Comparison of ENCODE assay signal across 11 cellular contexts in the genomic region with DNA sequence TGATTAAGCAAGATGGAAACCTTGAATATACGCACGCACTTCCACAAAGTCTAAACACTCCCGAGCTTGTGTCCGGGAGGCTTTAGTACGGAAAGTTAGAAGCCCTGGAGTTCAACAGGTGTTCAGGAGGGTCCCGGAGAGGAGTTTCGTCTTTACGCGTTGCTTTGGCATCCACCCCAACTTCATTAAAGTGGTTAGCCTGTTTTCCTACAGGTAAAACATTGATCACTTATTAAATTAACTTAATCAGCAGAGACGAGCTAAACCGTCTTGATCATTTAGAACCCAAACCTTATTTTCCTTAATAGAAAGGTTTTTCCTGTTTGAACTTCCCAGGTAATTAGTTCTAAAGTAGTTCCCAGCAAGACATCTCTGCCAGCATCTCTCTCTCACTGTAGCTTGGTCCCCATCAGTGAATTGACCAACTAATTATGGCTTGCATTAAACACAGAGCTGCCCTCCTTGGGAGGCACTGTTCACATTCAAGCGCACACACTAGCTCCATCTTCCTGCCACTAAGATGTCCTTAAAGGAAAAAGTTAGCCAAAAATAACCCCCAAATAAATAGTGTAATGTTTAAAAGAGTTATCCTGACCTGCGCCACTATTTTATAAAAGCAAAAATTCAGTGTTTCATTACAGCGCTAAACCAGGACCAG. TPM values are rescaled to one million over a fixed set of nuclear protein-coding genes. Genes with fewer than 3 reads are reported as not detected.
DNase-seq lines count a peak whose midpoint lies in the region; ATAC-seq and TF ChIP-seq lines count a peak whose summit lies in the region.
"Had no signal": no experiment of that assay in that cellular context is flagged by ENCODE, and none has a peak within 500 bp of the region (broad histone marks: within the 10 kb centered on the region; RNA-seq: fewer than 3 reads in every experiment).

No MANE protein-coding gene starts in this region.

- H3K9me3 ChIP-seq in left ventricle myocardium inferior (replicated peaks) (no peaks in the 10 kb centered on the region), lower lobe of right lung (no peaks in the 10 kb centered on the region), aorta (ENCODE audit: control insufficient read depth, low read length) (no peaks in the 10 kb centered on the region), thyroid gland (no peaks in the 10 kb centered on the region), MG63 (no peaks in the 10 kb centered on the region)

- WGBS in aorta, 2 donors, result 8 to 16% methylated on average over 14 of the region's 14 CpGs
- 83 to 86% methylated on average over 14 of the region's 14 CpGs for WGBS in thyroid gland, 2 donors

- TF ChIP-seq POLR2A in thyroid gland (IDR thresholded peaks at IDR 0.05), result no peak

- H3K4me3 ChIP-seq in left ventricle myocardium inferior (peak overlapping the region; percentile 91), lower lobe of right lung (peak overlapping the region; percentile 67), aorta (ENCODE audit: low read length in 2 of 2) (peak overlapping the region; percentile 86 to 91), thyroid gland (replicated peaks in 1 of 3) (peak overlapping the region in 1 of 3 donors; percentile 70), MG63 (no peak overlapping the region)

- no peak for TF ChIP-seq CTCF in left ventricle myocardium inferior (IDR thresholded peaks at IDR 0.05; ENCODE audit: borderline replicate concordance)
- TF ChIP-seq CTCF in lower lobe of right lung (IDR thresholded peaks at IDR 0.05), result no peak
- no peak for TF ChIP-seq CTCF in thyroid gland (IDR thresholded peaks at IDR 0.05)

- peaks cover 87% of the 10 kb centered on the region for H3K4me1 ChIP-seq in left ventricle myocardium inferior
- H3K4me1 ChIP-seq in lower lobe of right lung, result peaks cover 18% of the 10 kb centered on the region
- no peaks in the 10 kb centered on the region for H3K4me1 ChIP-seq in aorta (ENCODE audit: control insufficient read depth in 1 of 2, insufficient read depth in 2 of 2, low read length in 2 of 2)
- peaks cover 8 to 14% of the 10 kb centered on the region in 2 donors for H3K4me1 ChIP-seq in thyroid gland

- H3K27ac ChIP-seq in left ventricle myocardium inferior (replicated peaks) (peak overlapping the region; percentile 94), lower lobe of right lung (no peak overlapping the region), aorta (ENCODE audit: low read depth in 1 of 2, low read length in 2 of 2) (peak overlapping the region in 1 of 2 donors; percentile 31), thyroid gland (no peak overlapping the region)

- intact Hi-C loops in left ventricle myocardium inferior (cut with micrococcal nuclease) (no loop called here), Right ventricle myocardium inferior (cut with DNase I) (loop anchor here (5.0 kb wide), 3 partner anchors 86 to 331 kb away; partner anchors contain the start of gene TBC1D8), lower lobe of right lung (cut with DNase I) (no loop called here), aorta (cut with DNase I) (loop anchor here in 1 of 2 donors (5.0 to 10.0 kb wide), 4 partner anchors 56 to 217 kb away; no protein-coding TSS in a partner anchor), thyroid gland (cut with DNase I) (loop anchor here (10.0 kb wide), 1 partner anchor 73 kb away; no protein-coding TSS in a partner anchor)

- H3K36me3 ChIP-seq in left ventricle myocardium inferior, result no peaks in the 10 kb centered on the region
- H3K36me3 ChIP-seq in lower lobe of right lung, result no peaks in the 10 kb centered on the region
- H3K36me3 ChIP-seq in aorta (ENCODE audit: control insufficient read depth in 1 of 2, insufficient read depth in 2 of 2, low read length in 1 of 2), result no peaks in the 10 kb centered on the region
- H3K36me3 ChIP-seq in thyroid gland, result no peaks in the 10 kb centered on the region
- H3K36me3 ChIP-seq in MG63, result no peaks in the 10 kb centered on the region

- ATAC-seq in Right ventricle myocardium inferior, result no peak
- ATAC-seq in lower lobe of right lung, result no peak
- no peak for ATAC-seq in aorta (ENCODE audit: low FRiP score)
- no peak for ATAC-seq in HG03097 (IDR thresholded peaks at IDR 0.05; ENCODE audit: low FRiP score, unreplicated experiment)
- ATAC-seq: left colon had no signal

- DNase-seq in left ventricle myocardium inferior, result no peak
- no peak for DNase-seq in Right ventricle myocardium inferior (ENCODE audit: missing footprints)
- peak; percentile 18 for DNase-seq in cerebellum (ENCODE audit: low spot score)
- no peak for DNase-seq in lower lobe of right lung
- DNase-seq in aorta, result no peak
- DNase-seq in thyroid gland, result no peak
- no peak for DNase-seq in MG63
- DNase-seq: activated CD4-positive, alpha-beta T cell treated with anti-CD3 and anti-CD28 coated beads, Interleukin-2, amount 50 U/mL, for 1 hour; MV-4-11 had no signal

- H3K27me3 ChIP-seq in left ventricle myocardium inferior (ENCODE audit: low read depth) (no peaks in the 10 kb centered on the region), lower lobe of right lung (ENCODE audit: low read depth) (peaks cover 13% of the 10 kb centered on the region), aorta (ENCODE audit: control insufficient read depth in 1 of 2, insufficient read depth in 2 of 2, low read length in 1 of 2) (no peaks in the 10 kb centered on the region), thyroid gland (no peaks in the 10 kb centered on the region), MG63 (peaks cover 4% of the 10 kb centered on the region; the same call in 1 of the 2 replicates)

RNA-seq across cellular contexts. Expression of gene NPAS2, which starts 1.4 kb away (rescaled TPM):
- total RNA-seq in left ventricle myocardium inferior (51.0 TPM), Right ventricle myocardium inferior (38.0 TPM), cerebellum (1.3 TPM), lower lobe of right lung (10.1 TPM), aorta (10 to 100 TPM; 35.9 to 42.0 TPM), thyroid gland (10 to 100 TPM; 12.7 to 22.8 (median 16.1) TPM)
- 10 to 100 TPM in 1 of 2 donors, 1 to 10 TPM in 1; 7.8 to 12.6 TPM for polyA plus RNA-seq in aorta
- 0.07 and 0.16 TPM in 2 replicates for total RNA-seq in MG63 (2014; rRNA removed; shearing (Covaris generic); ENCODE audit: low replicate concordance)

Comparison
In these comparisons a context has a peak if more than half of its experiments do, and no peak if none do; other contexts are left out.
1. intact Hi-C loops: an anchor here in Right ventricle myocardium inferior (5.0 kb wide) and thyroid gland (10.0 kb wide); none called in left ventricle myocardium inferior and lower lobe of right lung.